In genomic region chr5:148398698-148399121, GRCh38 we compare ENCODE assay signal across 12 cellular contexts. TPM values are rescaled to one million over a fixed set of nuclear protein-coding genes. Genes with fewer than 3 reads are reported as not detected.
DNase-seq lines count a peak whose midpoint lies in the region; ATAC-seq and TF ChIP-seq lines count a peak whose summit lies in the region.
"Had no signal": no experiment of that assay in that cellular context is flagged by ENCODE, and none has a peak within 500 bp of the region (broad histone marks: within the 10 kb centered on the region; RNA-seq: fewer than 3 reads in every experiment).

No MANE protein-coding gene starts in this region.

- WGBS in hepatocyte (ENCODE audit: low lambda C conversion rate, missing lambda C conversion rate), result 55% methylated on average over 5 of the region's 5 CpGs

- H3F3A ChIP-seq in PC-9 (ENCODE audit: insufficient read depth, low read depth), result peaks cover 44% of the 10 kb centered on the region

- BruUV-seq in PC-9 (replicated peaks; lab: Mats Ljungman, UMichigan), result no TSS peak

- H3K79me2 ChIP-seq in PC-9 (ENCODE audit: low read depth) (peaks cover 38% of the 10 kb centered on the region), hepatocyte (peaks cover 41% of the 10 kb centered on the region)

- POLR2A ChIA-PET in PC-9 (lab: Charles Lee; ENCODE audit: unreplicated experiment), result interaction anchor here (0.6 to 0.7 kb wide), 3 partner anchors 44 to 427 kb away, joined by 3 to 12 read pairs (median 5); no protein-coding TSS in a partner anchor

- peaks cover 70% of the 10 kb centered on the region for H3K36me3 ChIP-seq in PC-9 (ENCODE audit: low read depth)
- H3K36me3 ChIP-seq in hepatocyte (replicated peaks; ENCODE audit: insufficient read depth, low read depth), result no peaks in the 10 kb centered on the region

- H3K27ac Mint-ChIP-seq in type B pancreatic cell, result peak overlapping the region; percentile 87

- H3K27me3 Mint-ChIP-seq in type B pancreatic cell, result no peaks in the 10 kb centered on the region

- no peaks in the 10 kb centered on the region for H3K9me2 ChIP-seq in PC-9 (ENCODE audit: insufficient read depth)
- no peaks in the 10 kb centered on the region for H3K9me2 ChIP-seq in hepatocyte (replicated peaks; ENCODE audit: insufficient read depth)

- TF ChIP-seq CTCF in PC-9 (conservative IDR thresholded peaks at IDR 0.05) (peak; percentile 47; the same call in 1 of the 2 replicates), hepatocyte (IDR thresholded peaks at IDR 0.05; ENCODE audit: poor library complexity) (peak; percentile 20), type B pancreatic cell (conservative IDR thresholded peaks at IDR 0.05) (no peak)

- H3K4me1 ChIP-seq in PC-9 (replicated peaks; ENCODE audit: insufficient read depth) (peaks cover 47% of the 10 kb centered on the region), hepatocyte (ENCODE audit: insufficient read depth) (peaks cover 13% of the 10 kb centered on the region)

- H3K9me3 ChIP-seq in PC-9 (ENCODE audit: insufficient read depth, low read depth), result no peaks in the 10 kb centered on the region
- H3K9me3 ChIP-seq in hepatocyte (ENCODE audit: low read depth), result no peaks in the 10 kb centered on the region

- H3K4me2 ChIP-seq in PC-9 (peak overlapping the region; percentile 68), hepatocyte (peak overlapping the region; percentile 39)

- intact Hi-C loops in left ventricle myocardium superior (cut with micrococcal nuclease) (no loop called here), cardiac septum (cut with DNase I) (no loop called here), PC-9 (cut with micrococcal nuclease; ENCODE audit: unreplicated experiment) (loop anchor here (1.0 to 10.0 kb wide), 2 partner anchors 15 to 1914 kb away; partner anchors contain the start of gene FBXO38)

- H3K27me3 ChIP-seq in PC-9 (ENCODE audit: insufficient read depth, low read depth), result no peaks in the 10 kb centered on the region
- no peaks in the 10 kb centered on the region for H3K27me3 ChIP-seq in hepatocyte

- H3K27ac ChIP-seq in PC-9 (peak overlapping the region; percentile 88), hepatocyte (peak overlapping the region; percentile 64)

- H4K20me1 ChIP-seq in PC-9 (ENCODE audit: insufficient read depth), result no peaks in the 10 kb centered on the region; the same call in 1 of the 2 replicates
- peaks cover 7% of the 10 kb centered on the region for H4K20me1 ChIP-seq in hepatocyte (ENCODE audit: insufficient read depth, poor library complexity, severe bottlenecking)

- peaks cover 4% of the 10 kb centered on the region for H3K4me1 Mint-ChIP-seq in type B pancreatic cell (ENCODE audit: unreplicated experiment)

- H2AFZ ChIP-seq in PC-9 (no peak overlapping the region), hepatocyte (no peak overlapping the region)

- no peaks in the 10 kb centered on the region for H3K9me3 Mint-ChIP-seq in type B pancreatic cell

- peak; percentile 34 for ATAC-seq in left ventricle myocardium superior
- no peak for ATAC-seq in HG03196 (IDR thresholded peaks at IDR 0.05; ENCODE audit: unreplicated experiment)

- no peak for DNase-seq in left ventricle myocardium superior
- DNase-seq in cardiac septum (ENCODE audit: low spot score), result no peak
- peak in 1 of 2 experiments; percentile 69 for DNase-seq in PC-9
- no peak for DNase-seq in hepatocyte (ENCODE audit: low spot score)
- DNase-seq in type B pancreatic cell (ENCODE audit: extremely low spot score, unreplicated experiment), result no peak
- no peak for DNase-seq in NCI-H2171 treated with DMSO at 0.1 percent for 48 hours (lab: John Stamatoyannopoulos, UW)
- DNase-seq in activated effector memory CD4-positive, alpha-beta T cell treated with Interleukin-2 at 50 U/mL for 16 hours, result no peak
- DNase-seq: activated T-cell treated with anti-CD3 and anti-CD28 coated beads for 4 hours; HCEC 1CT; stimulated activated CD4-positive, alpha-beta T cell treated with anti-CD3 and anti-CD28 coated beads, Interleukin-4, amount 100 ng/mL, for 1 hour; stimulated activated naive CD4-positive, alpha-beta T cell had no signal

- peaks cover 29% of the 10 kb centered on the region for H3K36me3 Mint-ChIP-seq in type B pancreatic cell

- CTCF ChIA-PET in PC-9 (lab: Charles Lee), result interaction anchor here (0.7 to 1.0 kb wide), 8 partner anchors 20 to 867 kb away, joined by 3 to 8 read pairs (median 5); no protein-coding TSS in a partner anchor

- H3K4me3 Mint-ChIP-seq in type B pancreatic cell, result peak overlapping the region; percentile 9

- H3K4me3 ChIP-seq in PC-9 (peak overlapping the region; percentile 29; the same call in 1 of the 2 replicates), hepatocyte (no peak overlapping the region)

RNA-seq across cellular contexts. Expression of gene FBXO38, which starts 15.0 kb away (rescaled TPM):
- total RNA-seq in left ventricle myocardium superior, result 41.2 TPM
- total RNA-seq in cardiac septum, result 61.3 TPM
- total RNA-seq in PC-9 (2021), result 39.2 and 49.8 TPM in 2 replicates
- total RNA-seq in hepatocyte, result 35.7 and 48.1 TPM in 2 replicates
- polyA plus RNA-seq in hepatocyte, result 17.9 and 19.8 TPM in 2 replicates
- total RNA-seq in type B pancreatic cell (ENCODE audit: low replicate concordance), result 43.6 and 51.5 TPM in 2 replicates
